In the genomic region with DNA sequence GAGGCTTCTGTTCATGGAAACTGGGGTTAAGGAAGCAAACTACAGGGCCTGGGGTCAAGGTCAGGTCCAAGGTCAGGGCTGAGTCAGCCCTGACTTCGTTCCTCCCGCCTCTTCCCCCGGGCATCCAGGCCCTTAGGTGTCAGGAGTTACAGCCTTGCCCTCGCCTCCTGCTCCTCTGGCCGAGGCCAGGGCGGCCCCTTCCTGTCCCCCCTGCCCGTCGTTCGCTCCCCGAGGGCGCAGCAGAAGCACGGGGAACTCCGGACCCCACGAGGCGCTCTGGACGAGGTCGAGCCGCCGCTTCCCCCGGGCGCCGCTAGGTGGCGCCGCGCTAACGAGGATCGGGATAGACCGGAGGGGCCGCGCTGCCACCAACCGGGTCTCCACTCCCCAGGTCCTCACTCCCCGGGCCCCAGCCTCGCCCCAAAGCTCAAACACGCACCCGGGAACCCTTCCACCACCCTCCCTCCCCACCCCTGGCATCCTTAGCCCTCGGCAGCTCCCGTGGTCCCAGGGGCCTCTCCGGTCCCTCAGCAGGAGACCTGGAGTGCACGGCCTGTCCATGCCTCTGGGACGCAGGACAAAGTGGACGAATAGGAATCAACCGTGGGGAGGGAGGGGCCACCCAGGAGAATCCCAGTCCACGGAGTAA, we compare ENCODE assay signal across 8 cellular contexts. TPM values are rescaled to one million over a fixed set of nuclear protein-coding genes. Genes with fewer than 3 reads are reported as not detected.
A peak's percentile ranks its signal among the peaks of the same experiment; 100 is the strongest.
DNase-seq lines count a peak whose midpoint lies in the region; ATAC-seq, FAIRE-seq and TF ChIP-seq lines count a peak whose summit lies in the region.

No MANE protein-coding gene starts in this region.

- TF ChIP-seq CTCF in activated B cell treated with CpG ODN at 0.5 μM for 24 hours (IDR thresholded peaks at IDR 0.05): peak; percentile 38
- peak; percentile 98 for TF ChIP-seq CTCF in bronchial epithelial cell (IDR thresholded peaks at IDR 0.05; ENCODE audit: insufficient read depth, low read length, severe bottlenecking)
- peak; percentile 77 for TF ChIP-seq CTCF in kidney (IDR thresholded peaks at IDR 0.05; ENCODE audit: borderline replicate concordance, extremely low read depth, insufficient read depth)

- no peak overlapping the region for H3K27ac Mint-ChIP-seq in activated B cell treated with CpG ODN at 0.5 μM for 24 hours

- POLR2A ChIA-PET in activated B cell treated with CpG ODN at 0.5 μM for 24 hours (lab: Charles Lee): no interaction called here

- no peak overlapping the region for H3K9ac ChIP-seq in kidney (ENCODE audit: low read length in 2 of 2)

- H3K27me3 ChIP-seq in bronchial epithelial cell (ENCODE audit: control insufficient read depth, insufficient read depth, low read length): no peaks in the 10 kb centered on the region

- H3K27ac ChIP-seq in kidney (ENCODE audit: low read depth in 2 of 2, low read length in 2 of 2): no peak overlapping the region

- no peaks in the 10 kb centered on the region for H3K9me3 Mint-ChIP-seq in activated B cell treated with CpG ODN at 0.5 μM for 24 hours

- CTCF ChIA-PET in activated B cell treated with CpG ODN at 0.5 μM for 24 hours (lab: Charles Lee): interaction anchor here (1.4 to 2.3 kb wide), 3 partner anchors 55 to 126 kb away, joined by 6 to 10 read pairs (median 7); no protein-coding TSS in a partner anchor

- H3K36me3 ChIP-seq in bronchial epithelial cell (ENCODE audit: control insufficient read depth, insufficient read depth, low read length): no peaks in the 10 kb centered on the region
- no peaks in the 10 kb centered on the region for H3K36me3 ChIP-seq in kidney (ENCODE audit: control insufficient read depth in 1 of 2, insufficient read depth in 2 of 2, low read length in 2 of 2)

- no peaks in the 10 kb centered on the region for H3K36me3 Mint-ChIP-seq in activated B cell treated with CpG ODN at 0.5 μM for 24 hours (ENCODE audit: low read depth)

- no peak for FAIRE-seq in bronchial epithelial cell (lab: Jason Lieb, UNC)
- FAIRE-seq in kidney (lab: Jason Lieb, UNC): no peak

- DNase-seq in COLO668 (lab: John Stamatoyannopoulos, UW; ENCODE audit: unreplicated experiment) (peak; percentile 62), NCI-H128 (lab: John Stamatoyannopoulos, UW; ENCODE audit: unreplicated experiment) (peak; percentile 26), activated B cell treated with CpG ODN at 0.5 μM for 24 hours (peak; percentile 83), bronchial epithelial cell (ENCODE audit: low read depth) (no peak), kidney (peak; percentile 93), NCI-H2029 treated with DMSO at 0.1 percent for 48 hours (lab: John Stamatoyannopoulos, UW) (no peak)
- peak; percentile 79 to 83 for DNase-seq in stimulated activated CD4-positive, alpha-beta T cell treated with anti-CD3 and anti-CD28 coated beads, Interleukin-1b, Interleukin-23, amount 100 ng/mL, for 4 hours (ENCODE audit: low read depth in 2 of 2)

- H3K4me3 ChIP-seq in bronchial epithelial cell (ENCODE audit: low read depth, low read length) (no peak overlapping the region), kidney (ENCODE audit: low read length in 2 of 2) (peak overlapping the region in 1 of 2 donors; percentile 25)

- intact Hi-C loops in activated B cell treated with CpG ODN at 0.5 μM for 24 hours (cut with micrococcal nuclease) (loop anchor here (1.0 to 5.0 kb wide), 6 partner anchors 54 to 584 kb away; no protein-coding TSS in a partner anchor), kidney (cut with DNase I) (no loop called here)

- H3K9me3 ChIP-seq in kidney (ENCODE audit: control insufficient read depth in 1 of 2, low read length in 2 of 2): no peaks in the 10 kb centered on the region

- ATAC-seq in GM21825 (IDR thresholded peaks at IDR 0.05; ENCODE audit: unreplicated experiment): peak; percentile 67
- ATAC-seq in activated B cell treated with CpG ODN at 0.5 μM for 24 hours (ENCODE audit: low read depth): peak; percentile 91

- peaks cover 0 to 9% of the 10 kb centered on the region in 2 donors for H3K4me1 ChIP-seq in kidney (ENCODE audit: control insufficient read depth in 1 of 2, insufficient read depth in 1 of 2, low read depth in 1 of 2, low read length in 2 of 2)

- peaks cover 4% of the 10 kb centered on the region for H3K27me3 Mint-ChIP-seq in activated B cell treated with CpG ODN at 0.5 μM for 24 hours

- H3K4me1 Mint-ChIP-seq in activated B cell treated with CpG ODN at 0.5 μM for 24 hours: peaks cover 5% of the 10 kb centered on the region

- H3K4me3 Mint-ChIP-seq in activated B cell treated with CpG ODN at 0.5 μM for 24 hours: no peak overlapping the region

RNA-seq across cellular contexts. Expression of gene MYL10, which starts 59.2 kb away (rescaled TPM):
- total RNA-seq in activated B cell treated with CpG ODN at 0.5 μM for 24 hours (not detected in 2 replicates), bronchial epithelial cell (not detected in 2 replicates), kidney (not detected)
- not detected for polyA plus RNA-seq in kidney (ENCODE audit: insufficient read depth, low read depth, low replicate concordance)

Comparison
In these comparisons a context has a peak if more than half of its experiments do, and no peak if none do; other contexts are left out.
1. DNase-seq: peak in COLO668 (single experiment), NCI-H128 (single experiment), activated B cell treated with CpG ODN at 0.5 μM for 24 hours (single experiment), kidney (single experiment) and stimulated activated CD4-positive, alpha-beta T cell treated with anti-CD3 and anti-CD28 coated beads, Interleukin-1b, Interleukin-23, amount 100 ng/mL, for 4 hours (2 of 2); none in bronchial epithelial cell (single experiment) and NCI-H2029 treated with DMSO at 0.1 percent for 48 hours (single experiment).
2. CTCF ChIP-seq: peak in every context shown above with its lines; median percentile 98 in bronchial epithelial cell; 77 in kidney; 38 in activated B cell treated with CpG ODN at 0.5 μM for 24 hours.